In the genomic region with DNA sequence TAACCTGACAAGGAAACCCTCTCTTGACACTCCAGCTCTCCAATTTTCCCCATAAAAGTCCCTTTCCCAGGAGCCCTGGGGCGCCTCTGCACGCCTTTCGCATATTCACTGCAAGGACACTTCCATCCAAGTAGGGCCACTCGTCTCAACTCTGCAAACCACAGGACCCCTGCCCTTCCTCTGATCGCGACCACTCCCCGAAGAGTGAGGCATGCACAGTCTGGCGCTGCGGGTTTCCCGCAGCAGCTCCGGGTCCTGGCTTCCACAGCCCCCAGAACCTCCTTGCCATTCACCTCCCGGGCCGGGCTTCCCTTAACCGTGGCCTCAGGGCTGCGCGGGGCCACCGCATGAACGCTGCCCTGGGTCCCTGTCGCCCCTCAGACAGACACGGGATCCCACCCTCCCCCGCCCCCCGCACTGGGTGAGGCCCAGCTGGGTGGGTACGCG, we compare ENCODE assay signal across 8 cellular contexts. TPM values are rescaled to one million over a fixed set of nuclear protein-coding genes. Genes with fewer than 3 reads are reported as not detected.
A peak's percentile ranks its signal among the peaks of the same experiment; 100 is the strongest.
DNase-seq lines count a peak whose midpoint lies in the region; ATAC-seq and TF ChIP-seq lines count a peak whose summit lies in the region.

No MANE protein-coding gene starts in this region.

- TF ChIP-seq CTCF in cardiac fibroblast (IDR thresholded peaks at IDR 0.05; ENCODE audit: low read depth, low read length) (no peak), mucosa of descending colon (IDR thresholded peaks at IDR 0.05) (no peak)

- intact Hi-C loops in mucosa of descending colon (cut with DNase I, micrococcal nuclease) = no loop called here

- H3K4me3 ChIP-seq in cardiac fibroblast (replicated peaks in 1 of 2; ENCODE audit: low read depth in 2 of 2, low read length in 2 of 2) = peak overlapping the region; percentile 97 to 98
- H3K4me3 ChIP-seq in mucosa of descending colon = peak overlapping the region; percentile 83

- peaks cover 7% of the 10 kb centered on the region for H3K36me3 ChIP-seq in mucosa of descending colon (ENCODE audit: low read depth)

- no peak for DNase-seq in cardiac fibroblast (ENCODE audit: low read depth in 2 of 2)
- peak in 1 of 3 donors; percentile 32 for DNase-seq in mucosa of descending colon
- no peak for DNase-seq in G401 (ENCODE audit: low spot score)
- no peak for DNase-seq in NOMO-1 treated with dmso at 0.1 percent for 144 hours (lab: John Stamatoyannopoulos, UW; ENCODE audit: unreplicated experiment)
- DNase-seq in stimulated activated naive CD4-positive, alpha-beta T cell treated with Interleukin-2 at 50 U/mL for 16 hours (lab: John Stamatoyannopoulos, UW) = no peak

- ATAC-seq in GM19351 (IDR thresholded peaks at IDR 0.05; ENCODE audit: unreplicated experiment) = peak; percentile 2
- ATAC-seq in HG03442 (IDR thresholded peaks at IDR 0.05; ENCODE audit: unreplicated experiment) = peak; percentile 2
- peak; percentile 8 for ATAC-seq in mucosa of descending colon
- ATAC-seq in GM18909 (IDR thresholded peaks at IDR 0.05; ENCODE audit: poor library complexity, unreplicated experiment) = no peak

- H3K4me1 ChIP-seq in mucosa of descending colon (ENCODE audit: low read depth) = peaks cover 19% of the 10 kb centered on the region

- in situ Hi-C loops in G401 (cut with HindIII; ENCODE audit: low sequenced_read_pairs) = no loop called here

- H3K9me3 ChIP-seq in mucosa of descending colon = no peaks in the 10 kb centered on the region

RNA-seq across cellular contexts. Expression of a gene that starts 0.4 kb away (rescaled TPM):
- total RNA-seq in mucosa of descending colon = 10 to 100 TPM; 32.6 to 36.3 (median 35.9) TPM
- total RNA-seq in G401 (2014; rRNA removed; shearing (Covaris generic)) = 6.5 and 9.8 TPM in 2 replicates

RNA-seq across cellular contexts. Expression of a gene that starts 38.2 kb away (rescaled TPM):
- total RNA-seq in mucosa of descending colon = not detected
- not detected in 2 replicates for total RNA-seq in G401 (2014; rRNA removed; shearing (Covaris generic))
